ENCODE assay signal across 9 cellular contexts in genomic region chr4:110636677-110637407, GRCh38. TPM values are rescaled to one million over a fixed set of nuclear protein-coding genes. Genes with fewer than 3 reads are reported as not detected.
DNase-seq lines count a peak whose midpoint lies in the region; ATAC-seq, FAIRE-seq and TF ChIP-seq lines count a peak whose summit lies in the region.
"Had no signal": no experiment of that assay in that cellular context is flagged by ENCODE, and none has a peak within 500 bp of the region (broad histone marks: within the 10 kb centered on the region; RNA-seq: fewer than 3 reads in every experiment).

No MANE protein-coding gene starts in this region.

- no peak; a peak in 1 of 5 replicates for TF ChIP-seq RAD21 in A549 (conservative IDR thresholded peaks at IDR 0.05 in 1 of 2, IDR thresholded peaks at IDR 0.05 in 1 of 2)

- ATAC-seq in A549, result peak; percentile 92

- H3K4me1 Mint-ChIP-seq in mesothelial cell of epicardium, result peaks cover 75% of the 10 kb centered on the region

- H3K36me3 Mint-ChIP-seq in mesothelial cell of epicardium, result peaks cover 9% of the 10 kb centered on the region

- H3K4me3 ChIP-seq in A549 (peak overlapping the region; percentile 70), duodenal mucosa (ENCODE audit: low read depth in 1 of 2, low read length in 2 of 2) (peak overlapping the region; percentile 14 to 34)

- peak overlapping the region; percentile 99 for H3K27ac Mint-ChIP-seq in mesothelial cell of epicardium

- H3K9me3 Mint-ChIP-seq in mesothelial cell of epicardium, result no peaks in the 10 kb centered on the region

- no peak overlapping the region for H3K9ac ChIP-seq in duodenal mucosa (ENCODE audit: low read depth in 1 of 2, low read length in 2 of 2)

- H3K4me2 ChIP-seq in A549, result peak overlapping the region; percentile 95

- peak overlapping the region; percentile 94 for H3K4me3 Mint-ChIP-seq in mesothelial cell of epicardium

- DNase-seq in A549 (ENCODE audit: low read depth in 1 of 2, low spot score in 1 of 2), result peak; percentile 44 to 56
- peak; percentile 85 for DNase-seq in HS-27A (ENCODE audit: low read depth)
- DNase-seq in mesothelial cell of epicardium (ENCODE audit: low spot score in 2 of 2, unreplicated experiment in 2 of 2), result peak; percentile 67 to 80
- DNase-seq in T-helper 9 cell, result no peak
- DNase-seq in stimulated activated CD4-positive, alpha-beta T cell treated with anti-CD3 and anti-CD28 coated beads, Interleukin-15, amount 100 ng/mL, for 24 hours, result no peak
- no peak for DNase-seq in NCI-H446 treated with DMSO at 0.1 percent for 48 hours (lab: John Stamatoyannopoulos, UW)
- DNase-seq in SKM-1 (lab: John Stamatoyannopoulos, UW; ENCODE audit: unreplicated experiment), result no peak
- DNase-seq: GF-D8 had no signal

- peaks cover 77% of the 10 kb centered on the region for H3K27me3 Mint-ChIP-seq in mesothelial cell of epicardium (ENCODE audit: low read depth)

- CTCF ChIA-PET in A549 (lab: Yijun Ruan, JAX), result no interaction called here

- H3K27me3 ChIP-seq in duodenal mucosa (ENCODE audit: control insufficient read depth in 1 of 2, insufficient read depth in 2 of 2, low read length in 2 of 2), result peaks cover 89 to 99% of the 10 kb centered on the region in 2 donors

- no peak for FAIRE-seq in A549 (lab: Jason Lieb, UNC)

- peak overlapping the region; percentile 65 to 87 for H3K27ac ChIP-seq in A549
- no peak overlapping the region for H3K27ac ChIP-seq in duodenal mucosa (ENCODE audit: low read depth, low read length)

- no peak for TF ChIP-seq POLR2A in A549 (IDR thresholded peaks at IDR 0.05; ENCODE audit: low read length)

- H3K9me3 ChIP-seq in A549 (no peaks in the 10 kb centered on the region), duodenal mucosa (ENCODE audit: control insufficient read depth in 1 of 2, low read length in 2 of 2) (no peaks in the 10 kb centered on the region)

- H3K4me1 ChIP-seq in A549, result no peaks in the 10 kb centered on the region
- peaks cover 8 to 11% of the 10 kb centered on the region in 2 donors for H3K4me1 ChIP-seq in duodenal mucosa (ENCODE audit: control insufficient read depth in 1 of 2, insufficient read depth in 2 of 2, low read length in 2 of 2)

- TF ChIP-seq CTCF in A549 (IDR thresholded peaks at IDR 0.05) (no peak), mesothelial cell of epicardium (IDR thresholded peaks at IDR 0.05; ENCODE audit: unreplicated experiment) (no peak)

- H3K36me3 ChIP-seq in duodenal mucosa (ENCODE audit: control insufficient read depth in 1 of 2, insufficient read depth in 2 of 2, low read length in 2 of 2), result no peaks in the 10 kb centered on the region

- TF ChIP-seq EP300 in A549 (IDR thresholded peaks at IDR 0.05), result no peak

- WGBS in A549 (ENCODE audit: missing lambda C conversion rate), result 6% methylated on average over 23 of the region's 56 CpGs

- POLR2A ChIA-PET in A549 (lab: Yijun Ruan, JAX), result no interaction called here

TF ChIP-seq in A549, 52 proteins besides CTCF, POLR2A, EP300 and RAD21:
- TF ChIP-seq NPAS2 (CRISPR knock-in tag; IDR thresholded peaks at IDR 0.05; ENCODE audit: borderline replicate concordance) (no peak), POLR2AphosphoS2 (conservative IDR thresholded peaks at IDR 0.05; ENCODE audit: low read length) (no peak), RNF2 (IDR thresholded peaks at IDR 0.05; ENCODE audit: borderline replicate concordance, low read depth) (no peak), CHD4 (IDR thresholded peaks at IDR 0.05; ENCODE audit: borderline replicate concordance) (no peak), NR3C1 (IDR thresholded peaks at IDR 0.05) (no peak), ZNF302 (CRISPR knock-in tag; IDR thresholded peaks at IDR 0.05) (no peak), PHF8 (IDR thresholded peaks at IDR 0.05; ENCODE audit: borderline replicate concordance, low read depth) (no peak), MAZ (IDR thresholded peaks at IDR 0.05; ENCODE audit: borderline replicate concordance, low read depth, low read length) (no peak), HEYL (CRISPR knock-in tag; IDR thresholded peaks at IDR 0.05) (no peak), KDM5A (IDR thresholded peaks at IDR 0.05) (no peak), ATOH8 (CRISPR knock-in tag; IDR thresholded peaks at IDR 0.05; ENCODE audit: low read depth) (no peak), JUNB (IDR thresholded peaks at IDR 0.05) (no peak), HOXA7 (CRISPR knock-in tag; IDR thresholded peaks at IDR 0.05) (no peak), SMC3 (IDR thresholded peaks at IDR 0.05) (no peak), JUN (IDR thresholded peaks at IDR 0.05) (no peak), PBX3 (IDR thresholded peaks at IDR 0.05) (no peak), MAFK (IDR thresholded peaks at IDR 0.05; ENCODE audit: partially characterized antibody) (no peak), CEBPB (IDR thresholded peaks at IDR 0.05) (no peak)

RNA-seq across cellular contexts. Expression of gene PITX2, which starts 14.0 kb away (rescaled TPM):
- 0.83 and 1.1 TPM in 2 replicates for polyA plus RNA-seq in A549 (2011; rRNA removed)
- 1.0 and 1.3 TPM in 2 replicates for polyA plus RNA-seq in A549 (2012; cell fraction: cytosol; rRNA removed)
- polyA plus RNA-seq in A549 (2012; cell fraction: nucleus; rRNA removed), result 1.7 and 2.3 TPM in 2 replicates
- polyA plus RNA-seq in A549 (2017; fragmentation: RNase III; extraction: RNeasy Plus Mini Kit Qiagen cat#74134 plus additional on column Dnase treatment), result 1.5 to 2.6 TPM (median 2.2 TPM) in 3 replicates
- polyA minus RNA-seq in A549 (2011; rRNA and poly(A)+ RNA removed), result 0.78 and 0.99 TPM in 2 replicates
- 88.7 to 99.3 TPM (median 95.5 TPM) in 3 replicates for total RNA-seq in mesothelial cell of epicardium

Comparison
In these comparisons a context has a peak if more than half of its experiments do, and no peak if none do; other contexts are left out.
1. DNase-seq: peak in A549 (2 of 2), HS-27A (single experiment) and mesothelial cell of epicardium (2 of 2); none in T-helper 9 cell (single experiment), stimulated activated CD4-positive, alpha-beta T cell treated with anti-CD3 and anti-CD28 coated beads, Interleukin-15, amount 100 ng/mL, for 24 hours (single experiment), NCI-H446 treated with DMSO at 0.1 percent for 48 hours (single experiment) and SKM-1 (single experiment).